Comparison of ENCODE assay signal across 32 cellular contexts in genomic region chr9:114184866-114185265, GRCh38.
"Had no signal": no experiment of that assay in that cellular context is flagged by ENCODE, and none has a peak within 500 bp of the region (broad histone marks: within the 10 kb centered on the region; RNA-seq: fewer than 3 reads in every experiment).

No MANE protein-coding gene starts in this region.

- ATAC-seq: activated CD8-positive, alpha-beta T cell treated with anti-CD3 and anti-CD28 coated beads for 36 hours; activated T-cell treated with anti-CD3 and anti-CD28 coated beads, Interleukin-2, amount 50 U/mL, for 4 hours; activated T-helper 17 cell treated with anti-CD3 and anti-CD28 coated beads, Interleukin-2, amount 50 U/mL, for 72 hours; effector memory CD8-positive, alpha-beta T cell; gastroesophageal sphincter; T-cell; WTC11 had no signal

- H3K9me3 Mint-ChIP-seq: activated T-helper 17 cell treated with anti-CD3 and anti-CD28 coated beads, Interleukin-2, amount 50 U/mL, for 72 hours; central memory CD8-positive, alpha-beta T cell; dendritic cell treated with granulocyte-macrophage colony-stimulating factor and Interleukin-4, amounts not matched to agents 40 ng/mL and 50 ng/mL, for 4 days; effector memory CD8-positive, alpha-beta T cell; T-helper 1 cell treated with Interleukin-12 subunit alpha and Interleukin-12 subunit beta and Interleukin-4 antibody, amounts not matched to agents 30 μg/mL and 1 μg/mL, for 36 hours had no signal

- H3K27me3 ChIP-seq: brain microvascular endothelial cell, dorsolateral prefrontal cortex, esophagus squamous epithelium, gastroesophageal sphincter had no signal

- H3K4me1 Mint-ChIP-seq: activated CD4-positive, alpha-beta T cell treated with anti-CD3 and anti-CD28 coated beads, Interleukin-2, amount 10 ng/mL, durations not matched to agents 7 days and 5 days; activated T-helper 17 cell treated with anti-CD3 and anti-CD28 coated beads, Interleukin-2, amount 50 U/mL, for 72 hours; central memory CD8-positive, alpha-beta T cell; T-cell; WTC11 had no signal

- H3K27me3 Mint-ChIP-seq: activated CD4-positive, alpha-beta T cell treated with anti-CD3 and anti-CD28 coated beads, Interleukin-2, amount 10 ng/mL, durations not matched to agents 7 days and 5 days; activated naive CD8-positive, alpha-beta T cell had no signal

- H3K4me3 Mint-ChIP-seq: activated CD4-positive, alpha-beta T cell treated with anti-CD3 and anti-CD28 coated beads, Interleukin-2, amount 10 ng/mL, durations not matched to agents 7 days and 5 days; activated CD8-positive, alpha-beta T cell treated with anti-CD3 and anti-CD28 coated beads for 36 hours; activated naive CD8-positive, alpha-beta T cell; activated T-cell treated with anti-CD3 and anti-CD28 coated beads, Interleukin-2, amount 50 U/mL, for 4 hours; activated T-helper 17 cell treated with anti-CD3 and anti-CD28 coated beads, Interleukin-2, amount 50 U/mL, for 72 hours; central memory CD8-positive, alpha-beta T cell; dendritic cell treated with granulocyte-macrophage colony-stimulating factor and Interleukin-4, amounts not matched to agents 40 ng/mL and 50 ng/mL, for 4 days; effector memory CD8-positive, alpha-beta T cell; T-cell; T-helper 1 cell treated with Interleukin-12 subunit alpha and Interleukin-12 subunit beta and Interleukin-4 antibody, amounts not matched to agents 30 μg/mL and 1 μg/mL, for 36 hours; WTC11 had no signal

- DNase-seq: activated CD4-positive, alpha-beta T cell treated with anti-CD3 and anti-CD28 coated beads for 1 hour; activated CD4-positive, alpha-beta T cell treated with anti-CD3 and anti-CD28 coated beads for 4 hours; activated CD4-positive, alpha-beta T cell treated with anti-CD3 and anti-CD28 coated beads, Interleukin-2, amount 10 ng/mL, durations not matched to agents 7 days and 5 days; activated CD4-positive, alpha-beta T cell treated with anti-CD3 and anti-CD28 coated beads, Interleukin-2, amount 50 U/mL, for 48 hours; activated CD8-positive, alpha-beta memory T cell treated with anti-CD3 and anti-CD28 coated beads for 24 hours; activated CD8-positive, alpha-beta T cell treated with anti-CD3 and anti-CD28 coated beads for 36 hours; activated effector memory CD4-positive, alpha-beta T cell treated with Interleukin-2 at 50 U/mL for 16 hours; activated gamma-delta T cell treated with Interleukin-2 at 50 U/mL for 16 hours; activated naive CD4-positive, alpha-beta T cell treated with anti-CD3 and anti-CD28 coated beads, Interleukin-2, amount 50 U/mL, for 16 hours; activated naive CD4-positive, alpha-beta T cell treated with Interleukin-2 at 50 U/mL for 16 hours; activated T-cell treated with anti-CD3 and anti-CD28 coated beads, Interleukin-2, amount 50 U/mL, for 4 hours; amniotic stem cell; anterior cingulate cortex; dorsolateral prefrontal cortex; effector CD4-positive, alpha-beta T cell; effector memory CD8-positive, alpha-beta T cell; esophagus squamous epithelium; foreskin melanocyte; SW 1271; T-cell; T-helper 9 cell had no signal

- H3K27ac ChIP-seq: brain microvascular endothelial cell, dorsolateral prefrontal cortex, epithelial cell of prostate, esophagus squamous epithelium, gastroesophageal sphincter, VCaP had no signal

- H3K36me3 ChIP-seq: brain microvascular endothelial cell, esophagus squamous epithelium, gastroesophageal sphincter had no signal

- H3K27ac Mint-ChIP-seq: activated CD4-positive, alpha-beta T cell treated with anti-CD3 and anti-CD28 coated beads, Interleukin-2, amount 10 ng/mL, durations not matched to agents 7 days and 5 days; activated CD8-positive, alpha-beta T cell treated with anti-CD3 and anti-CD28 coated beads for 36 hours; activated naive CD8-positive, alpha-beta T cell; activated T-helper 17 cell treated with anti-CD3 and anti-CD28 coated beads, Interleukin-2, amount 50 U/mL, for 72 hours; dendritic cell treated with granulocyte-macrophage colony-stimulating factor and Interleukin-4, amounts not matched to agents 40 ng/mL and 50 ng/mL, for 4 days; effector memory CD8-positive, alpha-beta T cell; T-cell; T-helper 1 cell treated with Interleukin-12 subunit alpha and Interleukin-12 subunit beta and Interleukin-4 antibody, amounts not matched to agents 30 μg/mL and 1 μg/mL, for 36 hours; WTC11 had no signal

- H3K4me3 ChIP-seq: coronary artery, dorsolateral prefrontal cortex, esophagus squamous epithelium, gastroesophageal sphincter had no signal

- H3K36me3 Mint-ChIP-seq: activated naive CD8-positive, alpha-beta T cell; T-cell had no signal
